ENCODE assay signal across 10 cellular contexts in genomic region chr15:63190993-63191392, GRCh38. TPM values are rescaled to one million over a fixed set of nuclear protein-coding genes. Genes with fewer than 3 reads are reported as not detected.
A peak's percentile ranks its signal among the peaks of the same experiment; 100 is the strongest.
DNase-seq lines count a peak whose midpoint lies in the region; ATAC-seq and TF ChIP-seq lines count a peak whose summit lies in the region.
"Had no signal": no experiment of that assay in that cellular context is flagged by ENCODE, and none has a peak within 500 bp of the region (broad histone marks: within the 10 kb centered on the region; RNA-seq: fewer than 3 reads in every experiment).

No MANE protein-coding gene starts in this region.

- no peak for ATAC-seq in activated naive CD8-positive, alpha-beta T cell treated with anti-CD3 and anti-CD28 coated beads, Interleukin-2, amount 50 U/mL, for 24 hours

- 76% methylated on average over 2 of the region's 2 CpGs for WGBS in liver

- H3K36me3 Mint-ChIP-seq in activated naive CD4-positive, alpha-beta T cell treated with anti-CD3 and anti-CD28 coated beads, Interleukin-2, amount 50 U/mL, for 24 hours = peaks cover 29% of the 10 kb centered on the region
- peaks cover 36% of the 10 kb centered on the region for H3K36me3 Mint-ChIP-seq in activated naive CD8-positive, alpha-beta T cell treated with anti-CD3 and anti-CD28 coated beads, Interleukin-2, amount 50 U/mL, for 24 hours (ENCODE audit: low read depth)
- no peaks in the 10 kb centered on the region for H3K36me3 Mint-ChIP-seq in type B pancreatic cell

- H3K27ac ChIP-seq in liver (ENCODE audit: low read depth in 1 of 2, low read length in 2 of 2) = no peak overlapping the region

- no peak for TF ChIP-seq RAD21 in liver (IDR thresholded peaks at IDR 0.05)

- H3K27me3 Mint-ChIP-seq in activated naive CD4-positive, alpha-beta T cell treated with anti-CD3 and anti-CD28 coated beads, Interleukin-2, amount 50 U/mL, for 24 hours = no peaks in the 10 kb centered on the region
- H3K27me3 Mint-ChIP-seq in activated naive CD8-positive, alpha-beta T cell treated with anti-CD3 and anti-CD28 coated beads, Interleukin-2, amount 50 U/mL, for 24 hours = no peaks in the 10 kb centered on the region
- no peaks in the 10 kb centered on the region for H3K27me3 Mint-ChIP-seq in type B pancreatic cell

- no peaks in the 10 kb centered on the region for H3K27me3 ChIP-seq in liver (ENCODE audit: control insufficient read depth in 4 of 4, insufficient read depth in 4 of 4, low read length in 3 of 4)

- H3K9me3 Mint-ChIP-seq in activated naive CD4-positive, alpha-beta T cell treated with anti-CD3 and anti-CD28 coated beads, Interleukin-2, amount 50 U/mL, for 24 hours = no peaks in the 10 kb centered on the region
- no peaks in the 10 kb centered on the region for H3K9me3 Mint-ChIP-seq in activated naive CD8-positive, alpha-beta T cell treated with anti-CD3 and anti-CD28 coated beads, Interleukin-2, amount 50 U/mL, for 24 hours
- H3K9me3 Mint-ChIP-seq in type B pancreatic cell = no peaks in the 10 kb centered on the region

- DNase-seq in activated naive CD4-positive, alpha-beta T cell (lab: John Stamatoyannopoulos, UW) = no peak
- DNase-seq in activated naive CD8-positive, alpha-beta T cell treated with anti-CD3 and anti-CD28 coated beads, Interleukin-2, amount 50 U/mL, for 24 hours = no peak
- DNase-seq in type B pancreatic cell (ENCODE audit: extremely low spot score, unreplicated experiment) (no peak), D341Med (ENCODE audit: low spot score) (no peak), pons (ENCODE audit: low spot score) (no peak)
- no peak for DNase-seq in stimulated activated CD4-positive, alpha-beta T cell treated with anti-CD3 and anti-CD28 coated beads, Interleukin-4, amount 100 ng/mL, for 24 hours
- DNase-seq: DMS 273 treated with DMSO at 0.1 percent for 48 hours, NCI-H2029 had no signal

- H3K4me1 Mint-ChIP-seq in activated naive CD4-positive, alpha-beta T cell treated with anti-CD3 and anti-CD28 coated beads, Interleukin-2, amount 50 U/mL, for 24 hours = peaks cover 48% of the 10 kb centered on the region
- peaks cover 64% of the 10 kb centered on the region for H3K4me1 Mint-ChIP-seq in activated naive CD8-positive, alpha-beta T cell treated with anti-CD3 and anti-CD28 coated beads, Interleukin-2, amount 50 U/mL, for 24 hours
- H3K4me1 Mint-ChIP-seq in type B pancreatic cell (ENCODE audit: unreplicated experiment) = peaks cover 42% of the 10 kb centered on the region

- peak overlapping the region in 1 of 2 donors; percentile 54 for H3K9ac ChIP-seq in liver (ENCODE audit: low read depth in 1 of 2, low read length in 2 of 2)

- H3K4me3 Mint-ChIP-seq in activated naive CD4-positive, alpha-beta T cell treated with anti-CD3 and anti-CD28 coated beads, Interleukin-2, amount 50 U/mL, for 24 hours = peak overlapping the region; percentile 96
- H3K4me3 Mint-ChIP-seq in activated naive CD8-positive, alpha-beta T cell treated with anti-CD3 and anti-CD28 coated beads, Interleukin-2, amount 50 U/mL, for 24 hours = peak overlapping the region; percentile 96
- H3K4me3 Mint-ChIP-seq in type B pancreatic cell = peak overlapping the region; percentile 92

- H3K27ac Mint-ChIP-seq in activated naive CD4-positive, alpha-beta T cell treated with anti-CD3 and anti-CD28 coated beads, Interleukin-2, amount 50 U/mL, for 24 hours = peak overlapping the region; percentile 98
- H3K27ac Mint-ChIP-seq in activated naive CD8-positive, alpha-beta T cell treated with anti-CD3 and anti-CD28 coated beads, Interleukin-2, amount 50 U/mL, for 24 hours = peak overlapping the region; percentile 93
- no peak overlapping the region for H3K27ac Mint-ChIP-seq in type B pancreatic cell

- TF ChIP-seq CTCF in liver (IDR thresholded peaks at IDR 0.05; ENCODE audit: low read depth, low read length, missing input control) (no peak), type B pancreatic cell (conservative IDR thresholded peaks at IDR 0.05) (no peak)

- peak overlapping the region in 2 of 3 donors; percentile 81 to 88 for H3K4me3 ChIP-seq in liver (ENCODE audit: low read depth in 1 of 3, low read length in 3 of 3)

- H3K36me3 ChIP-seq in liver (ENCODE audit: control insufficient read depth in 4 of 4, insufficient read depth in 3 of 4, low read depth in 1 of 4, low read length in 3 of 4) = no peaks in the 10 kb centered on the region

- H3K9me3 ChIP-seq in liver (ENCODE audit: control insufficient read depth in 4 of 4, low read length in 3 of 4) = no peaks in the 10 kb centered on the region

- H3K4me1 ChIP-seq in liver (ENCODE audit: control insufficient read depth in 4 of 4, insufficient read depth in 4 of 4, low read length in 3 of 4) = peaks cover 3 to 36% (median 23%) of the 10 kb centered on the region in 4 donors

TF ChIP-seq in liver, 16 proteins besides CTCF, POLR2A, EP300 and RAD21:
- TF ChIP-seq, protein P1, sequence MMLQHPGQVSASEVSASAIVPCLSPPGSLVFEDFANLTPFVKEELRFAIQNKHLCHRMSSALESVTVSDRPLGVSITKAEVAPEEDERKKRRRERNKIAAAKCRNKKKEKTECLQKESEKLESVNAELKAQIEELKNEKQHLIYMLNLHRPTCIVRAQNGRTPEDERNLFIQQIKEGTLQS (IDR thresholded peaks at IDR 0.05) = no peak
- TF ChIP-seq SP1 (IDR thresholded peaks at IDR 0.05) = no peak
- TF ChIP-seq EGR1 (IDR thresholded peaks at IDR 0.05; ENCODE audit: low read depth in 2 of 2) = no peak
- no peak for TF ChIP-seq FOXA2 (IDR thresholded peaks at IDR 0.05)
- no peak for TF ChIP-seq FOXA1 (IDR thresholded peaks at IDR 0.05)
- TF ChIP-seq, protein P2, sequence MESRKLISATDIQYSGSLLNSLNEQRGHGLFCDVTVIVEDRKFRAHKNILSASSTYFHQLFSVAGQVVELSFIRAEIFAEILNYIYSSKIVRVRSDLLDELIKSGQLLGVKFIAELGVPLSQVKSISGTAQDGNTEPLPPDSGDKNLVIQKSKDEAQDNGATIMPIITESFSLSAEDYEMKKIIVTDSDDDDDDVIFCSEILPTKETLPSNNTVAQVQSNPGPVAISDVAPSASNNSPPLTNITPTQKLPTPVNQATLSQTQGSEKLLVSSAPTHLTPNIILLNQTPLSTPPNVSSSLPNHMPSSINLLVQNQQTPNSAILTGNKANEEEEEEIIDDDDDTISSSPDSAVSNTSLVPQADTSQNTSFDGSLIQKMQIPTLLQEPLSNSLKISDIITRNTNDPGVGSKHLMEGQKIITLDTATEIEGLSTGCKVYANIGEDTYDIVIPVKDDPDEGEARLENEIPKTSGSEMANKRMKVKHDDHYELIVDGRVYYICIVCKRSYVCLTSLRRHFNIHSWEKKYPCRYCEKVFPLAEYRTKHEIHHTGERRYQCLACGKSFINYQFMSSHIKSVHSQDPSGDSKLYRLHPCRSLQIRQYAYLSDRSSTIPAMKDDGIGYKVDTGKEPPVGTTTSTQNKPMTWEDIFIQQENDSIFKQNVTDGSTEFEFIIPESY (IDR thresholded peaks at IDR 0.05) = no peak
- TF ChIP-seq GABPA (IDR thresholded peaks at IDR 0.05 in 1 of 2, conservative IDR thresholded peaks at IDR 0.05 in 1 of 2) = no peak
- TF ChIP-seq TAF1 (conservative IDR thresholded peaks at IDR 0.05) = no peak

RNA-seq across cellular contexts. Expression of gene RAB8B, which starts 1.6 kb away (rescaled TPM):
- total RNA-seq in liver (10 to 100 TPM in 1 of 2 donors, 1 to 10 TPM in 1; 9.9 to 26.5 TPM), type B pancreatic cell (ENCODE audit: low replicate concordance) (26.5 and 36.8 TPM in 2 replicates)
- polyA plus RNA-seq in liver = 1 to 10 TPM; 3.8 to 5.2 TPM

RNA-seq across cellular contexts. Expression of gene RPS27L, which starts 33.7 kb away (rescaled TPM):
- 10 to 100 TPM in 1 of 2 donors, 1 to 10 TPM in 1; 9.8 to 41.1 TPM for total RNA-seq in liver
- polyA plus RNA-seq in liver = 100 to 1,000 TPM in 1 of 2 donors, 10 to 100 TPM in 1; 40.3 to 184 TPM
- 205 and 235 TPM in 2 replicates for total RNA-seq in type B pancreatic cell (ENCODE audit: low replicate concordance)
